In genomic region chr5:177416334-177416733, GRCh38 we compare ENCODE assay signal across 12 cellular contexts. TPM values are rescaled to one million over a fixed set of nuclear protein-coding genes. Genes with fewer than 3 reads are reported as not detected.
DNase-seq lines count a peak whose midpoint lies in the region; ATAC-seq, FAIRE-seq and TF ChIP-seq lines count a peak whose summit lies in the region.
"Had no signal": no experiment of that assay in that cellular context is flagged by ENCODE, and none has a peak within 500 bp of the region (broad histone marks: within the 10 kb centered on the region; RNA-seq: fewer than 3 reads in every experiment).

No MANE protein-coding gene starts in this region.

- TF ChIP-seq CTCF in Peyer's patch (IDR thresholded peaks at IDR 0.05), result no peak
- no peak for TF ChIP-seq CTCF in fibroblast of the aortic adventitia (IDR thresholded peaks at IDR 0.05; ENCODE audit: insufficient read depth, low read length)
- no peak for TF ChIP-seq CTCF in pancreas (IDR thresholded peaks at IDR 0.05)
- TF ChIP-seq CTCF in GM13976 (IDR thresholded peaks at IDR 0.05; ENCODE audit: borderline replicate concordance, control extremely low read depth, extremely low read depth, insufficient read depth, missing control alignments), result no peak

- H3K4me1 ChIP-seq in Peyer's patch (peaks cover 0 to 12% (median 3%) of the 10 kb centered on the region in 4 donors), pancreas (no peaks in the 10 kb centered on the region)

- ATAC-seq in pancreas, result peak in 3 of 4 donors; percentile 36 to 73 (median 38)
- ATAC-seq in activated CD8-positive, alpha-beta T cell treated with anti-CD3 and anti-CD28 coated beads, Interleukin-2, amount 10 ng/mL, durations not matched to agents 7 days and 5 days, result no peak

- intact Hi-C loops in pancreas (cut with DNase I), result no loop called here

- FAIRE-seq in pancreas (lab: Jason Lieb, UNC), result no peak

- H3K4me3 ChIP-seq in Peyer's patch (no peak overlapping the region), fibroblast of the aortic adventitia (ENCODE audit: low read depth, low read length) (no peak overlapping the region), pancreas (no peak overlapping the region)
- H3K4me3 ChIP-seq: BLaER1 treated with 17β-estradiol and CSF1 and Interleukin-3, amounts not matched to agents 10 nM and 100 nM had no signal

- CTCF ChIA-PET in activated CD8-positive, alpha-beta T cell treated with anti-CD3 and anti-CD28 coated beads, Interleukin-2, amount 10 ng/mL, durations not matched to agents 7 days and 5 days (lab: Charles Lee), result interaction anchor here (1.2 to 5.9 kb wide), 2 partner anchors 12 to 15 kb away, joined by 3 to 50 read pairs; no protein-coding TSS in a partner anchor

- H3K4me3 Mint-ChIP-seq in activated CD8-positive, alpha-beta T cell treated with anti-CD3 and anti-CD28 coated beads, Interleukin-2, amount 10 ng/mL, durations not matched to agents 7 days and 5 days, result no peak overlapping the region

- H3K36me3 ChIP-seq in Peyer's patch, result no peaks in the 10 kb centered on the region
- H3K36me3 ChIP-seq in pancreas, result no peaks in the 10 kb centered on the region
- H3K36me3 ChIP-seq: BLaER1 treated with 17β-estradiol and CSF1 and Interleukin-3, amounts not matched to agents 10 nM and 100 nM had no signal

- TF ChIP-seq POLR2A in Peyer's patch (IDR thresholded peaks at IDR 0.05), result no peak

- H3K27ac ChIP-seq in Peyer's patch (peak overlapping the region in 3 of 4 donors; percentile 13 to 62 (median 32)), pancreas (no peak overlapping the region)

- in situ Hi-C loops in Caki2 (cut with HindIII; ENCODE audit: low pct_unique_long_range_greater_than_20kb, low sequenced_read_pairs), result no loop called here
- in situ Hi-C loops in GM13976 (cut with MboI; ENCODE audit: low sequenced_read_pairs, unreplicated experiment), result no loop called here

- no peaks in the 10 kb centered on the region for H3K36me3 Mint-ChIP-seq in activated CD8-positive, alpha-beta T cell treated with anti-CD3 and anti-CD28 coated beads, Interleukin-2, amount 10 ng/mL, durations not matched to agents 7 days and 5 days (ENCODE audit: low read depth)

- H3K27ac Mint-ChIP-seq in activated CD8-positive, alpha-beta T cell treated with anti-CD3 and anti-CD28 coated beads, Interleukin-2, amount 10 ng/mL, durations not matched to agents 7 days and 5 days, result no peak overlapping the region

- POLR2A ChIA-PET in activated CD8-positive, alpha-beta T cell treated with anti-CD3 and anti-CD28 coated beads, Interleukin-2, amount 10 ng/mL, durations not matched to agents 7 days and 5 days (lab: Charles Lee), result interaction anchor here (0.9 to 1.5 kb wide), 2 partner anchors 10 to 15 kb away, joined by 3 read pairs; partner anchors contain the start of gene GRK6

- no peaks in the 10 kb centered on the region for H3K9me3 ChIP-seq in Peyer's patch
- H3K9me3 ChIP-seq in pancreas, result no peaks in the 10 kb centered on the region
- H3K9me3 ChIP-seq: BLaER1 treated with 17β-estradiol and CSF1 and Interleukin-3, amounts not matched to agents 10 nM and 100 nM had no signal

- DNase-seq in Caki2 (ENCODE audit: low read depth) (peak; percentile 63), Peyer's patch (peak in 2 of 3 donors; percentile 73 to 82), fibroblast of the aortic adventitia (ENCODE audit: low read depth) (peak; percentile 26), pancreas (no peak), SKM-1 treated with dmso at 0.1 percent for 144 hours (lab: John Stamatoyannopoulos, UW; ENCODE audit: unreplicated experiment) (no peak), NCI-H2171 treated with DMSO at 0.1 percent for 48 hours (lab: John Stamatoyannopoulos, UW) (no peak), GM13976 (ENCODE audit: low spot score) (no peak)
- DNase-seq in activated CD8-positive, alpha-beta T cell treated with anti-CD3 and anti-CD28 coated beads, Interleukin-2, amount 10 ng/mL, durations not matched to agents 7 days and 5 days, result no peak
- DNase-seq: HCEC 1CT; stimulated activated CD4-positive, alpha-beta T cell treated with anti-CD3 and anti-CD28 coated beads, Interleukin-1b, Interleukin-23, amount 100 ng/mL, for 48 hours had no signal

- 74 to 79% methylated on average over 6 of the region's 6 CpGs for WGBS in pancreas, 2 donors

- no peaks in the 10 kb centered on the region for H3K9me3 Mint-ChIP-seq in activated CD8-positive, alpha-beta T cell treated with anti-CD3 and anti-CD28 coated beads, Interleukin-2, amount 10 ng/mL, durations not matched to agents 7 days and 5 days (ENCODE audit: insufficient read depth)

- no peaks in the 10 kb centered on the region for H3K27me3 ChIP-seq in Peyer's patch
- H3K27me3 ChIP-seq in pancreas, result no peaks in the 10 kb centered on the region
- H3K27me3 ChIP-seq: BLaER1 treated with 17β-estradiol and CSF1 and Interleukin-3, amounts not matched to agents 10 nM and 100 nM had no signal

- no peaks in the 10 kb centered on the region for H3K27me3 Mint-ChIP-seq in activated CD8-positive, alpha-beta T cell treated with anti-CD3 and anti-CD28 coated beads, Interleukin-2, amount 10 ng/mL, durations not matched to agents 7 days and 5 days (ENCODE audit: low read depth)

- H3K4me1 Mint-ChIP-seq in activated CD8-positive, alpha-beta T cell treated with anti-CD3 and anti-CD28 coated beads, Interleukin-2, amount 10 ng/mL, durations not matched to agents 7 days and 5 days (ENCODE audit: low read depth), result peaks cover 30% of the 10 kb centered on the region

RNA-seq across cellular contexts. Expression of gene F12, which starts 7.0 kb away (rescaled TPM):
- 39.4 and 58.6 TPM in 2 replicates for total RNA-seq in Caki2 (2014; rRNA removed; shearing (Covaris generic); ENCODE audit: low replicate concordance)
- 10 to 100 TPM in 1 of 4 donors, 1 to 10 TPM in 3; 1.7 to 22.2 (median 7.8) TPM for total RNA-seq in Peyer's patch
- total RNA-seq in fibroblast of the aortic adventitia (ENCODE audit: low replicate concordance), result 0.27 and 1.4 TPM in 2 replicates
- 1 to 10 TPM in 5 of 6 donors, under 1 TPM in 1; 0.83 to 2.6 (median 1.8) TPM for total RNA-seq in pancreas
- 1 to 10 TPM; 1.1 to 2.2 TPM for polyA plus RNA-seq in pancreas
- 1 to 10 TPM; 3.2 to 3.5 TPM for total RNA-seq in activated CD8-positive, alpha-beta T cell treated with anti-CD3 and anti-CD28 coated beads, Interleukin-2, amount 10 ng/mL, durations not matched to agents 7 days and 5 days

RNA-seq across cellular contexts. Expression of gene GRK6, which starts 10.1 kb away (rescaled TPM):
- total RNA-seq in Caki2 (2014; rRNA removed; shearing (Covaris generic); ENCODE audit: low replicate concordance), result 60.9 and 65.2 TPM in 2 replicates
- total RNA-seq in Peyer's patch (100 to 1,000 TPM in 1 of 4 donors, 10 to 100 TPM in 3; 36.2 to 140 (median 40.7) TPM), fibroblast of the aortic adventitia (ENCODE audit: low replicate concordance) (9.3 and 15.7 TPM in 2 replicates), pancreas (10 to 100 TPM; 10.6 to 14.5 (median 12.3) TPM)
- 1 to 10 TPM; 7.2 to 7.6 TPM for polyA plus RNA-seq in pancreas
- 100 to 1,000 TPM; 206 to 213 TPM for total RNA-seq in activated CD8-positive, alpha-beta T cell treated with anti-CD3 and anti-CD28 coated beads, Interleukin-2, amount 10 ng/mL, durations not matched to agents 7 days and 5 days

RNA-seq across cellular contexts. Expression of gene PFN3, which starts 15.9 kb away (rescaled TPM):
- total RNA-seq in Caki2 (2014; rRNA removed; shearing (Covaris generic); ENCODE audit: low replicate concordance), result not detected in 2 replicates
- total RNA-seq in Peyer's patch (not detected), fibroblast of the aortic adventitia (ENCODE audit: low replicate concordance) (not detected in 2 replicates), pancreas (not detected)
- not detected for polyA plus RNA-seq in pancreas
- not detected for total RNA-seq in activated CD8-positive, alpha-beta T cell treated with anti-CD3 and anti-CD28 coated beads, Interleukin-2, amount 10 ng/mL, durations not matched to agents 7 days and 5 days
- total RNA-seq: T-helper 1 cell treated with Interleukin-12 subunit alpha and Interleukin-12 subunit beta and Interleukin-4 antibody, amounts not matched to agents 30 ng/mL and 1 ng/mL, for 36 hours had no signal

RNA-seq across cellular contexts. Expression of gene PRR7, which starts 30.3 kb away (rescaled TPM):
- total RNA-seq in Caki2 (2014; rRNA removed; shearing (Covaris generic); ENCODE audit: low replicate concordance), result 49.8 and 50.5 TPM in 2 replicates
- total RNA-seq in Peyer's patch, result 1 to 10 TPM in 2 of 4 donors, under 1 TPM in 1, not detected in 1; 0.70 to 2.2 (median 1.9) TPM
- 2.2 and 8.8 TPM in 2 replicates for total RNA-seq in fibroblast of the aortic adventitia (ENCODE audit: low replicate concordance)
- 1 to 10 TPM; 1.7 to 3.5 (median 2.5) TPM for total RNA-seq in pancreas
- 1 to 10 TPM; 2.8 to 3.2 TPM for polyA plus RNA-seq in pancreas
- total RNA-seq in activated CD8-positive, alpha-beta T cell treated with anti-CD3 and anti-CD28 coated beads, Interleukin-2, amount 10 ng/mL, durations not matched to agents 7 days and 5 days, result 10 to 100 TPM in 1 of 2 experiments, 1 to 10 TPM in 1; 9.8 to 11.6 TPM

RNA-seq across cellular contexts. Expression of gene SLC34A1, which starts 32.1 kb away (rescaled TPM):
- 0.64 and 1.5 TPM in 2 replicates for total RNA-seq in Caki2 (2014; rRNA removed; shearing (Covaris generic); ENCODE audit: low replicate concordance)
- total RNA-seq in Peyer's patch (under 1 TPM in 1 of 4 donors, not detected in 3; 0.35 TPM), fibroblast of the aortic adventitia (ENCODE audit: low replicate concordance) (not detected in 2 replicates), pancreas (not detected)
- not detected for polyA plus RNA-seq in pancreas
- total RNA-seq in activated CD8-positive, alpha-beta T cell treated with anti-CD3 and anti-CD28 coated beads, Interleukin-2, amount 10 ng/mL, durations not matched to agents 7 days and 5 days, result 1 to 10 TPM; 2.0 to 2.1 TPM
- total RNA-seq: T-helper 1 cell treated with Interleukin-12 subunit alpha and Interleukin-12 subunit beta and Interleukin-4 antibody, amounts not matched to agents 30 ng/mL and 1 ng/mL, for 36 hours had no signal

Comparison
In these comparisons a context has a peak if more than half of its experiments do, and no peak if none do; other contexts are left out.
1. DNase-seq: peak in Caki2 (single experiment), Peyer's patch (2 of 3) and fibroblast of the aortic adventitia (single experiment); none in pancreas (0 of 6), SKM-1 treated with dmso at 0.1 percent for 144 hours (single experiment), NCI-H2171 treated with DMSO at 0.1 percent for 48 hours (single experiment), GM13976 (single experiment) and activated CD8-positive, alpha-beta T cell treated with anti-CD3 and anti-CD28 coated beads, Interleukin-2, amount 10 ng/mL, durations not matched to agents 7 days and 5 days (single experiment).
2. H3K27ac ChIP-seq: peak in Peyer's patch (3 of 4); none in pancreas (0 of 4).